Comparison of ENCODE assay signal across 1 cellular context in genomic region chr16:527015-527903, GRCh38.
A peak's percentile ranks its signal among the peaks of the same experiment; 100 is the strongest.
TF ChIP-seq lines count a peak whose summit lies in the region.

TSS of gene CAPN15 (plus strand) at chr16:527712. CDS start at chr16:546839, 19,127 bp downstream.

TF ChIP-seq in K562, 482 proteins besides CTCF, POLR2A, EP300 and RAD21 (continued from another document and continues in another):
- TF ChIP-seq ZNF143 (CRISPR knock-in tag; IDR thresholded peaks at IDR 0.05) (peak; percentile 92), NR4A1 (CRISPR knock-in tag; IDR thresholded peaks at IDR 0.05) (no peak), NR4A1 (tag; IDR thresholded peaks at IDR 0.05) (peak; percentile 88), ZNF592 (IDR thresholded peaks at IDR 0.05) (peak; percentile 97), ATF7 (IDR thresholded peaks at IDR 0.05) (peak; percentile 79), SAP30 (IDR thresholded peaks at IDR 0.05; ENCODE audit: borderline replicate concordance, insufficient read depth, low read depth, low read length, poor library complexity, severe bottlenecking) (peak; percentile 59), CREB3 (tag; conservative IDR thresholded peaks at IDR 0.05; ENCODE audit: low read depth) (peak; percentile 81), KLF13 (tag; IDR thresholded peaks at IDR 0.05; ENCODE audit: borderline replicate concordance, low read depth) (peak; percentile 70; the same call in 1 of the 2 replicates), KLF1 (tag; IDR thresholded peaks at IDR 0.05) (peak; percentile 91), TBP (optimal IDR thresholded peaks at IDR 0.05; ENCODE audit: low read depth, low read length) (peak; percentile 71), NR0B1 (IDR thresholded peaks at IDR 0.05; ENCODE audit: partially characterized antibody) (no peak), CTBP1 (IDR thresholded peaks at IDR 0.05; ENCODE audit: borderline replicate concordance) (peak; percentile 67), MEIS2 (IDR thresholded peaks at IDR 0.05; ENCODE audit: partially characterized antibody) (peak; percentile 17), HDAC2 (IDR thresholded peaks at IDR 0.05) (no peak), GABPB1 (CRISPR knock-in tag; IDR thresholded peaks at IDR 0.05) (peak; percentile 92), HNRNPL (IDR thresholded peaks at IDR 0.05; ENCODE audit: low read depth, low read length) (peak; percentile 92), ELK1 (CRISPR knock-in tag; IDR thresholded peaks at IDR 0.05) (peak; percentile 17; the same call in 1 of the 2 replicates), MAZ (CRISPR knock-in tag; conservative IDR thresholded peaks at IDR 0.05 in 1 of 2, IDR thresholded peaks at IDR 0.05 in 1 of 2) (peak; percentile 84 to 96), E2F6 (IDR thresholded peaks at IDR 0.05; ENCODE audit: borderline replicate concordance in 1 of 2, extremely low read depth in 1 of 2, insufficient read depth in 1 of 2, insufficient read length in 1 of 2, low read depth in 1 of 2, low read length in 1 of 2, poor library complexity in 1 of 2, severe bottlenecking in 1 of 2) (peak in 1 of 2 experiments; percentile 84), HNRNPK (IDR thresholded peaks at IDR 0.05; ENCODE audit: low read depth, low read length, poor library complexity, severe bottlenecking) (peak; percentile 63), LCOR (CRISPR knock-in tag; IDR thresholded peaks at IDR 0.05) (no peak), CREB3L1 (IDR thresholded peaks at IDR 0.05; ENCODE audit: borderline replicate concordance, low read depth) (peak; percentile 97), ZBTB7A (IDR thresholded peaks at IDR 0.05; ENCODE audit: borderline replicate concordance, control insufficient read depth, low read depth, low read length) (peak; percentile 53; the same call in 1 of the 2 replicates), ATF4 (CRISPR knock-in tag; IDR thresholded peaks at IDR 0.05) (peak; percentile 54; the same call in 1 of the 2 replicates), ETS1 (conservative IDR thresholded peaks at IDR 0.05; ENCODE audit: control insufficient read depth, low read depth, low read length) (peak; percentile 96), HNRNPLL (IDR thresholded peaks at IDR 0.05; ENCODE audit: low read depth, low read length, poor library complexity, severe bottlenecking) (peak; percentile 98), FOXK2 (conservative IDR thresholded peaks at IDR 0.05 in 1 of 2, IDR thresholded peaks at IDR 0.05 in 1 of 2; ENCODE audit: low read depth in 2 of 2) (no peak), CREM (IDR thresholded peaks at IDR 0.05; ENCODE audit: low read depth) (peak; percentile 85), ZBTB9 (CRISPR knock-in tag; IDR thresholded peaks at IDR 0.05) (peak; percentile 90), ZNF707 (CRISPR knock-in tag; conservative IDR thresholded peaks at IDR 0.05) (no peak), JUN (IDR thresholded peaks at IDR 0.05; ENCODE audit: borderline replicate concordance, low read depth, low read length) (0 out of 2 replicates have a peak, but pooled peaks have one; percentile 4), JUN (CRISPR knock-in tag; IDR thresholded peaks at IDR 0.05; ENCODE audit: borderline replicate concordance) (no peak), PBX2 (CRISPR knock-in tag; IDR thresholded peaks at IDR 0.05; ENCODE audit: low read depth) (no peak), PBX2 (tag; conservative IDR thresholded peaks at IDR 0.05; ENCODE audit: low read depth) (no peak), CBX8 (IDR thresholded peaks at IDR 0.05; ENCODE audit: borderline replicate concordance, extremely low read depth, low read depth, low read length, poor library complexity, severe bottlenecking) (no peak), GMEB1 (CRISPR knock-in tag; IDR thresholded peaks at IDR 0.05) (peak; percentile 93)
